13 cellular contexts compared by ENCODE assay signal in the genomic region with DNA sequence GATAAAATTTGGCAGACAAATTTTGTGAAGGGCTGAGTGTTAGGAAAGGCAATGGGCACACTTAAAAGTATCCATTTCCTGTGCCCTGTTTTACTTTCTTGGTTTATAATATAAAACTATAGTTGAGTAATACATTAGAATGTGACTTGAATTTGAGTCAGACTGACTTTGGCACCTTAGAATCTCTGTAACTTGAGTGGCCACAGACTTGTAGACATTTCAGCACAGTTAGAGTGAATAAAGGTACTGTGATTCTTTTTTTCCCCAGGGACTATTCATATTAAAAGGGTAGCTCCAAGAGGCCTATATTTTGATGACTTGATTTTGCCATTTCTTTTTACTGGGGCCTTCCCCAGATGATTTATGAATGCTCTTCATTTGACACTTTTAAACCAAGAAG. TPM values are rescaled to one million over a fixed set of nuclear protein-coding genes. Genes with fewer than 3 reads are reported as not detected.
DNase-seq lines count a peak whose midpoint lies in the region; ATAC-seq and TF ChIP-seq lines count a peak whose summit lies in the region.
"Had no signal": no experiment of that assay in that cellular context is flagged by ENCODE, and none has a peak within 500 bp of the region (broad histone marks: within the 10 kb centered on the region; RNA-seq: fewer than 3 reads in every experiment).

No MANE protein-coding gene starts in this region.

- H3K4me3 Mint-ChIP-seq in naive thymus-derived CD8-positive, alpha-beta T cell = no peak overlapping the region
- no peak overlapping the region for H3K4me3 Mint-ChIP-seq in type B pancreatic cell

- CTCF ChIA-PET in mammary epithelial cell (lab: Charles Lee; ENCODE audit: low non-redundant PET) = no interaction called here

- H2AFZ ChIP-seq in KMS-11 (ENCODE audit: low read depth) = no peak overlapping the region
- H2AFZ ChIP-seq in mammary epithelial cell (ENCODE audit: low read depth, low read length) = no peak overlapping the region

- H3K27me3 Mint-ChIP-seq in naive thymus-derived CD8-positive, alpha-beta T cell = no peaks in the 10 kb centered on the region
- no peaks in the 10 kb centered on the region for H3K27me3 Mint-ChIP-seq in type B pancreatic cell

- POLR2A ChIA-PET in naive thymus-derived CD8-positive, alpha-beta T cell (lab: Charles Lee) = no interaction called here

- peak overlapping the region in 7 of 10 donors; percentile 6 to 77 (median 39) for H3K27ac Mint-ChIP-seq in naive thymus-derived CD8-positive, alpha-beta T cell
- no peak overlapping the region for H3K27ac Mint-ChIP-seq in type B pancreatic cell

- H3K4me3 ChIP-seq in AG10803 (ENCODE audit: low read length) = no peak overlapping the region
- H3K4me3 ChIP-seq in KMS-11 (IDR thresholded peaks at IDR 0.05; ENCODE audit: insufficient read depth, low read depth, low read length) = no peak overlapping the region
- H3K4me3 ChIP-seq in mammary epithelial cell (replicated peaks in 1 of 3; ENCODE audit: insufficient read depth in 1 of 3, low read depth in 2 of 3, low read length in 3 of 3) = no peak overlapping the region
- no peak overlapping the region for H3K4me3 ChIP-seq in sigmoid colon
- H3K4me3 ChIP-seq: right atrium auricular region had no signal

- in situ Hi-C loops in mammary epithelial cell (cut with MboI; ENCODE audit: low sequenced_read_pairs in 2 of 2) = no loop called here
- in situ Hi-C loops in GM13976 (cut with MboI; ENCODE audit: low sequenced_read_pairs, unreplicated experiment) = no loop called here

- H3K79me2 ChIP-seq in KMS-11 (ENCODE audit: insufficient read depth, low read depth) = peaks cover 44% of the 10 kb centered on the region
- H3K79me2 ChIP-seq in mammary epithelial cell (ENCODE audit: insufficient read depth, low read length) = peaks cover 82% of the 10 kb centered on the region

- dilution Hi-C loops in mammary epithelial cell (cut with HindIII; ENCODE audit: low sequenced_read_pairs) = no loop called here

- H3K27me3 ChIP-seq in KMS-11 (ENCODE audit: insufficient read depth, low read depth) (no peaks in the 10 kb centered on the region), mammary epithelial cell (ENCODE audit: insufficient read depth, low read length) (no peaks in the 10 kb centered on the region), sigmoid colon (no peaks in the 10 kb centered on the region)
- H3K27me3 ChIP-seq: right atrium auricular region had no signal

- H3K36me3 ChIP-seq in KMS-11 (ENCODE audit: insufficient read depth) (no peaks in the 10 kb centered on the region), mammary epithelial cell (ENCODE audit: insufficient read depth, low read length) (no peaks in the 10 kb centered on the region), sigmoid colon (peaks cover 0 to 5% (median 2%) of the 10 kb centered on the region in 4 donors)
- H3K36me3 ChIP-seq: right atrium auricular region had no signal

- H4K20me1 ChIP-seq in KMS-11 (ENCODE audit: insufficient read depth) (peaks cover 9% of the 10 kb centered on the region; the same call in 1 of the 2 replicates), mammary epithelial cell (ENCODE audit: insufficient read depth, low read length) (no peaks in the 10 kb centered on the region)

- H3K4me2 ChIP-seq in KMS-11 (no peak overlapping the region), mammary epithelial cell (ENCODE audit: insufficient read depth, low read depth, low read length) (no peak overlapping the region)

- no peaks in the 10 kb centered on the region for H3K9me3 ChIP-seq in mammary epithelial cell (replicated peaks; ENCODE audit: insufficient read depth, low read length)
- H3K9me3 ChIP-seq in sigmoid colon = no peaks in the 10 kb centered on the region
- H3K9me3 ChIP-seq: right atrium auricular region had no signal

- peak; percentile 82 for DNase-seq in AG10803 (ENCODE audit: low read depth)
- DNase-seq in mammary epithelial cell = peak; percentile 60
- DNase-seq in naive thymus-derived CD8-positive, alpha-beta T cell = no peak
- no peak for DNase-seq in type B pancreatic cell (ENCODE audit: extremely low spot score, unreplicated experiment)
- no peak for DNase-seq in GM13976 (ENCODE audit: low spot score)
- DNase-seq in sigmoid colon = no peak
- DNase-seq: DMS79 treated with DMSO at 0.1 percent for 48 hours, left ventricle myocardium superior, NCI-H748 treated with DMSO at 0.1 percent for 48 hours had no signal

- ATAC-seq in naive thymus-derived CD8-positive, alpha-beta T cell = no peak
- no peak for ATAC-seq in HG02852 (IDR thresholded peaks at IDR 0.05; ENCODE audit: unreplicated experiment)

- no peak for TF ChIP-seq EP300 in sigmoid colon (IDR thresholded peaks at IDR 0.05)

- no peak overlapping the region for H3K9ac ChIP-seq in KMS-11
- no peak overlapping the region for H3K9ac ChIP-seq in mammary epithelial cell (ENCODE audit: insufficient read depth, low read length)

- intact Hi-C loops in mammary epithelial cell (cut with micrococcal nuclease) (no loop called here), sigmoid colon (cut with DNase I) (no loop called here)

- TF ChIP-seq CTCF in AG10803 (conservative IDR thresholded peaks at IDR 0.05; ENCODE audit: low read length) (no peak), KMS-11 (conservative IDR thresholded peaks at IDR 0.05; ENCODE audit: low read depth, low read length) (no peak), mammary epithelial cell (conservative IDR thresholded peaks at IDR 0.05 in 1 of 2, IDR thresholded peaks at IDR 0.05 in 1 of 2; ENCODE audit: extremely low read depth in 1 of 2, insufficient read depth in 1 of 2, low read depth in 1 of 2, low read length in 2 of 2) (no peak), type B pancreatic cell (conservative IDR thresholded peaks at IDR 0.05) (no peak), GM13976 (IDR thresholded peaks at IDR 0.05; ENCODE audit: borderline replicate concordance, control extremely low read depth, extremely low read depth, insufficient read depth, missing control alignments) (no peak), sigmoid colon (IDR thresholded peaks at IDR 0.05) (no peak)

- peaks cover 28 to 71% (median 56%) of the 10 kb centered on the region in 4 donors for H3K4me1 Mint-ChIP-seq in naive thymus-derived CD8-positive, alpha-beta T cell
- peaks cover 5% of the 10 kb centered on the region for H3K4me1 Mint-ChIP-seq in type B pancreatic cell (ENCODE audit: unreplicated experiment)

- H3K27ac ChIP-seq in KMS-11 = peak overlapping the region; percentile 7; the same call in 1 of the 2 replicates
- H3K27ac ChIP-seq in mammary epithelial cell (ENCODE audit: insufficient read depth, low read depth, low read length) = peak overlapping the region; percentile 15
- no peak overlapping the region for H3K27ac ChIP-seq in sigmoid colon
- H3K27ac ChIP-seq: right atrium auricular region had no signal

- peaks cover 30% of the 10 kb centered on the region for H3K4me1 ChIP-seq in KMS-11 (ENCODE audit: low read depth, poor library complexity, severe bottlenecking)
- H3K4me1 ChIP-seq in mammary epithelial cell (ENCODE audit: insufficient read depth, low read length) = peaks cover 13% of the 10 kb centered on the region
- H3K4me1 ChIP-seq in sigmoid colon = peaks cover 0 to 33% (median 20%) of the 10 kb centered on the region in 4 donors

- BruUV-seq in mammary epithelial cell (replicated peaks; lab: Mats Ljungman, UMichigan) = no TSS peak

- H3K9me3 Mint-ChIP-seq in naive thymus-derived CD8-positive, alpha-beta T cell = no peaks in the 10 kb centered on the region
- no peaks in the 10 kb centered on the region for H3K9me3 Mint-ChIP-seq in type B pancreatic cell

- peaks cover 0 to 58% (median 15%) of the 10 kb centered on the region in 3 donors for H3K36me3 Mint-ChIP-seq in naive thymus-derived CD8-positive, alpha-beta T cell
- peaks cover 24% of the 10 kb centered on the region for H3K36me3 Mint-ChIP-seq in type B pancreatic cell

- TF ChIP-seq POLR2A in sigmoid colon (IDR thresholded peaks at IDR 0.05) = no peak

RNA-seq across cellular contexts. Expression of gene GBF1, which starts 22.4 kb away (rescaled TPM):
- total RNA-seq in mammary epithelial cell (10 to 100 TPM; 37.8 to 49.4 TPM), type B pancreatic cell (ENCODE audit: low replicate concordance) (48.7 and 61.9 TPM in 2 replicates), sigmoid colon (10 to 100 TPM; 18.1 to 38.2 (median 21.4) TPM)
- polyA plus RNA-seq in mammary epithelial cell (24.0 TPM), sigmoid colon (10 to 100 TPM in 2 of 3 donors, 1 to 10 TPM in 1; 8.4 to 28.7 (median 14.8) TPM)
- polyA minus RNA-seq in mammary epithelial cell = 99.3 TPM
- 10 to 100 TPM; 36.9 to 41.0 TPM for total RNA-seq in naive thymus-derived CD8-positive, alpha-beta T cell
- 10 to 100 TPM in 2 of 3 donors, 1 to 10 TPM in 1; 6.3 to 17.1 (median 10.7) TPM for polyA plus RNA-seq in naive thymus-derived CD8-positive, alpha-beta T cell

RNA-seq across cellular contexts. Expression of gene PITX3, which starts 26.4 kb away (rescaled TPM):
- total RNA-seq in mammary epithelial cell (not detected), type B pancreatic cell (ENCODE audit: low replicate concordance) (0.34 TPM in 1 of 2 replicates, not detected in the other), sigmoid colon (not detected)
- polyA plus RNA-seq in mammary epithelial cell (not detected), sigmoid colon (not detected)
- polyA minus RNA-seq in mammary epithelial cell = not detected
- total RNA-seq in naive thymus-derived CD8-positive, alpha-beta T cell = not detected
- polyA plus RNA-seq in naive thymus-derived CD8-positive, alpha-beta T cell = not detected
- polyA plus RNA-seq: esophagus had no signal

RNA-seq across cellular contexts. Expression of gene ELOVL3, which starts 41.6 kb away (rescaled TPM):
- total RNA-seq in mammary epithelial cell (under 1 TPM; 0.17 to 0.45 TPM), type B pancreatic cell (ENCODE audit: low replicate concordance) (0.22 TPM in 1 of 2 replicates, not detected in the other), sigmoid colon (under 1 TPM in 1 of 4 donors, not detected in 3; 0.71 TPM)
- polyA plus RNA-seq in mammary epithelial cell (1.2 TPM), sigmoid colon (under 1 TPM in 1 of 3 donors, not detected in 2; 0.45 TPM)
- polyA minus RNA-seq in mammary epithelial cell = 15.7 TPM
- total RNA-seq in naive thymus-derived CD8-positive, alpha-beta T cell = not detected
- not detected for polyA plus RNA-seq in naive thymus-derived CD8-positive, alpha-beta T cell
- total RNA-seq: left ventricle myocardium superior had no signal

Comparison
In these comparisons a context has a peak if more than half of its experiments do, and no peak if none do; other contexts are left out.
1. DNase-seq: peak in AG10803 (single experiment) and mammary epithelial cell (single experiment); none in naive thymus-derived CD8-positive, alpha-beta T cell (0 of 10), type B pancreatic cell (single experiment), GM13976 (single experiment) and sigmoid colon (single experiment).
2. H3K27ac ChIP-seq: peak in KMS-11 (single experiment) and mammary epithelial cell (single experiment); none in sigmoid colon (0 of 4).